ENCODE assay signal across 13 cellular contexts in genomic region chr7:27176343-27176731, GRCh38. TPM values are rescaled to one million over a fixed set of nuclear protein-coding genes. Genes with fewer than 3 reads are reported as not detected.
DNase-seq lines count a peak whose midpoint lies in the region; ATAC-seq and TF ChIP-seq lines count a peak whose summit lies in the region.
"Had no signal": no experiment of that assay in that cellular context is flagged by ENCODE, and none has a peak within 500 bp of the region (broad histone marks: within the 10 kb centered on the region; RNA-seq: fewer than 3 reads in every experiment).

No MANE protein-coding gene starts in this region.

- H2BK15ac ChIP-seq in mesendoderm (replicated peaks; ENCODE audit: low read depth), result no peak overlapping the region

- POLR2A ChIA-PET in activated CD4-positive, alpha-beta T cell treated with anti-CD3 and anti-CD28 coated beads, Interleukin-2, amount 10 ng/mL, durations not matched to agents 7 days and 5 days (lab: Charles Lee), result no interaction called here

- no peak overlapping the region for H3K27ac Mint-ChIP-seq in activated CD4-positive, alpha-beta T cell treated with anti-CD3 and anti-CD28 coated beads, Interleukin-2, amount 10 ng/mL, durations not matched to agents 7 days and 5 days
- H3K27ac Mint-ChIP-seq: natural killer cell had no signal

- peak; percentile 14 for DNase-seq in activated T-cell treated with anti-CD3 and anti-CD28 coated beads, Interleukin-2, amount 50 U/mL, for 1 hour
- no peak for DNase-seq in activated T-cell treated with anti-CD3 and anti-CD28 coated beads, Interleukin-2, amount 50 U/mL, for 4 hours
- DNase-seq in RWPE2 (ENCODE audit: low spot score) (peak; percentile 60), mesendoderm (no peak), KG1 (lab: John Stamatoyannopoulos, UW) (no peak)
- peak; percentile 10 for DNase-seq in stimulated activated CD8-positive, alpha-beta memory T cell treated with anti-CD3 and anti-CD28 coated beads, Interleukin-4, amount 100 ng/mL, for 48 hours
- DNase-seq in activated CD4-positive, alpha-beta T cell treated with anti-CD3 and anti-CD28 coated beads, Interleukin-2, amount 10 ng/mL, durations not matched to agents 7 days and 5 days, result no peak
- DNase-seq: NCI-H345; stimulated activated CD4-positive, alpha-beta T cell treated with anti-CD3 and anti-CD28 coated beads, Interleukin-12 subunit alpha, Interleukin-12 subunit beta, amount 100 ng/mL, for 4 hours had no signal

- H3K4me1 ChIP-seq in RWPE2 (ENCODE audit: insufficient read depth, poor library complexity, severe bottlenecking) (peaks cover 26% of the 10 kb centered on the region), mesendoderm (ENCODE audit: control insufficient read depth, low read depth, low read length) (no peaks in the 10 kb centered on the region)

- no peak overlapping the region for H3K4me3 Mint-ChIP-seq in activated T-cell treated with anti-CD3 and anti-CD28 coated beads, Interleukin-2, amount 50 U/mL, for 4 hours
- H3K4me3 Mint-ChIP-seq in activated CD4-positive, alpha-beta T cell treated with anti-CD3 and anti-CD28 coated beads, Interleukin-2, amount 10 ng/mL, durations not matched to agents 7 days and 5 days, result no peak overlapping the region
- H3K4me3 Mint-ChIP-seq: natural killer cell had no signal

- H3K18ac ChIP-seq in mesendoderm (ENCODE audit: low read length), result no peak overlapping the region

- H3K4ac ChIP-seq in mesendoderm (ENCODE audit: low read depth, low read length), result no peak overlapping the region

- H3K36me3 ChIP-seq in RWPE2 (ENCODE audit: low read depth) (no peaks in the 10 kb centered on the region), mesendoderm (ENCODE audit: control insufficient read depth, insufficient read depth, low read length) (no peaks in the 10 kb centered on the region)
- H3K36me3 ChIP-seq: upper lobe of left lung had no signal

- no peaks in the 10 kb centered on the region for H3K79me1 ChIP-seq in mesendoderm (ENCODE audit: low read length)

- TF ChIP-seq CTCF in RWPE2 (IDR thresholded peaks at IDR 0.05; ENCODE audit: poor library complexity, severe bottlenecking), result no peak

- H3K27ac ChIP-seq in RWPE2 (ENCODE audit: poor library complexity, severe bottlenecking), result peak overlapping the region; percentile 93
- no peak overlapping the region for H3K27ac ChIP-seq in mesendoderm (ENCODE audit: low read depth, low read length)
- H3K27ac ChIP-seq: A549, upper lobe of left lung had no signal

- no peaks in the 10 kb centered on the region for H3K36me3 Mint-ChIP-seq in activated T-cell treated with anti-CD3 and anti-CD28 coated beads, Interleukin-2, amount 50 U/mL, for 4 hours (ENCODE audit: insufficient read depth)
- H3K36me3 Mint-ChIP-seq in activated CD4-positive, alpha-beta T cell treated with anti-CD3 and anti-CD28 coated beads, Interleukin-2, amount 10 ng/mL, durations not matched to agents 7 days and 5 days (ENCODE audit: low read depth), result peaks cover 5% of the 10 kb centered on the region

- no peak overlapping the region for H2BK120ac ChIP-seq in mesendoderm (ENCODE audit: low read depth, low read length)

- peaks cover 73% of the 10 kb centered on the region for H3K27me3 Mint-ChIP-seq in activated T-cell treated with anti-CD3 and anti-CD28 coated beads, Interleukin-2, amount 50 U/mL, for 4 hours (ENCODE audit: low read depth)
- peaks cover 69% of the 10 kb centered on the region for H3K27me3 Mint-ChIP-seq in activated CD4-positive, alpha-beta T cell treated with anti-CD3 and anti-CD28 coated beads, Interleukin-2, amount 10 ng/mL, durations not matched to agents 7 days and 5 days

- no peak overlapping the region for H2AK5ac ChIP-seq in mesendoderm (ENCODE audit: low read length)

- peak overlapping the region; percentile 14 for H3K4me3 ChIP-seq in RWPE2 (ENCODE audit: severe bottlenecking)
- H3K4me3 ChIP-seq in mesendoderm (ENCODE audit: low read length), result no peak overlapping the region
- H3K4me3 ChIP-seq: A549, upper lobe of left lung had no signal

- H3K79me2 ChIP-seq in mesendoderm (ENCODE audit: control insufficient read depth, insufficient read depth, low read length), result no peaks in the 10 kb centered on the region

- H3K4me1 Mint-ChIP-seq in activated T-cell treated with anti-CD3 and anti-CD28 coated beads, Interleukin-2, amount 50 U/mL, for 4 hours (ENCODE audit: low read depth), result peaks cover 16% of the 10 kb centered on the region
- peaks cover 13% of the 10 kb centered on the region for H3K4me1 Mint-ChIP-seq in activated CD4-positive, alpha-beta T cell treated with anti-CD3 and anti-CD28 coated beads, Interleukin-2, amount 10 ng/mL, durations not matched to agents 7 days and 5 days

- H3K9me3 Mint-ChIP-seq in activated T-cell treated with anti-CD3 and anti-CD28 coated beads, Interleukin-2, amount 50 U/mL, for 4 hours, result no peaks in the 10 kb centered on the region
- no peaks in the 10 kb centered on the region for H3K9me3 Mint-ChIP-seq in activated CD4-positive, alpha-beta T cell treated with anti-CD3 and anti-CD28 coated beads, Interleukin-2, amount 10 ng/mL, durations not matched to agents 7 days and 5 days
- H3K9me3 Mint-ChIP-seq: natural killer cell had no signal

- no peak overlapping the region for H3K9ac ChIP-seq in mesendoderm (ENCODE audit: low read length)

- H4K8ac ChIP-seq in mesendoderm (ENCODE audit: low read depth, low read length), result no peak overlapping the region

- WGBS in mesendoderm (ENCODE audit: extremely low coverage, insufficient coverage, low lambda C conversion rate), result no CpG with 5 or more reads among the region's 7 CpGs

- no peak for ATAC-seq in activated T-cell treated with anti-CD3 and anti-CD28 coated beads, Interleukin-2, amount 50 U/mL, for 4 hours
- ATAC-seq in RWPE2 (ENCODE audit: low read depth) (peak; percentile 2; the same call in 1 of the 3 replicates), HG02840 (IDR thresholded peaks at IDR 0.05; ENCODE audit: low FRiP score, unreplicated experiment) (no peak)
- ATAC-seq: A549, natural killer cell had no signal

- no peak overlapping the region for H3K56ac ChIP-seq in mesendoderm (ENCODE audit: low read length)

- no peak overlapping the region for H4K5ac ChIP-seq in mesendoderm (ENCODE audit: low read length)

- H3K9me3 ChIP-seq in RWPE2 (ENCODE audit: severe bottlenecking), result no peaks in the 10 kb centered on the region
- H3K9me3 ChIP-seq: A549 had no signal

- H3K23ac ChIP-seq in mesendoderm (ENCODE audit: low read length), result peak overlapping the region; percentile 31

- H3K4me2 ChIP-seq in mesendoderm (ENCODE audit: low read length), result no peak overlapping the region
- H3K4me2 ChIP-seq: A549 had no signal

- no peaks in the 10 kb centered on the region for H3K27me3 ChIP-seq in RWPE2 (ENCODE audit: insufficient read depth, poor library complexity, severe bottlenecking)
- H3K27me3 ChIP-seq in mesendoderm (ENCODE audit: insufficient read depth, low read length, poor library complexity), result peaks cover 95% of the 10 kb centered on the region

- CTCF ChIA-PET in activated CD4-positive, alpha-beta T cell treated with anti-CD3 and anti-CD28 coated beads, Interleukin-2, amount 10 ng/mL, durations not matched to agents 7 days and 5 days (lab: Charles Lee), result interaction anchor here (0.6 to 1.0 kb wide), 2 partner anchors 16 to 19 kb away, joined by 3 to 5 read pairs; no protein-coding TSS in a partner anchor

- H2BK5ac ChIP-seq in mesendoderm (ENCODE audit: low read length), result no peak overlapping the region

RNA-seq across cellular contexts. Expression of gene HOXA10, which starts 2.2 kb away (rescaled TPM):
- total RNA-seq in activated T-cell treated with anti-CD3 and anti-CD28 coated beads, Interleukin-2, amount 50 U/mL, for 4 hours, result under 1 TPM; 0.08 to 0.14 (median 0.10) TPM
- not detected for polyA plus RNA-seq in mesendoderm (2013, experiment 1 of 2)
- polyA plus RNA-seq in mesendoderm (2013, experiment 2 of 2), result not detected
- not detected for total RNA-seq in activated CD4-positive, alpha-beta T cell treated with anti-CD3 and anti-CD28 coated beads, Interleukin-2, amount 10 ng/mL, durations not matched to agents 7 days and 5 days

RNA-seq across cellular contexts. Expression of gene HOXA11, which starts 8.7 kb away (rescaled TPM):
- total RNA-seq in activated T-cell treated with anti-CD3 and anti-CD28 coated beads, Interleukin-2, amount 50 U/mL, for 4 hours, result not detected
- not detected for polyA plus RNA-seq in mesendoderm (2013, experiment 1 of 2)
- polyA plus RNA-seq in mesendoderm (2013, experiment 2 of 2), result not detected
- total RNA-seq in activated CD4-positive, alpha-beta T cell treated with anti-CD3 and anti-CD28 coated beads, Interleukin-2, amount 10 ng/mL, durations not matched to agents 7 days and 5 days, result not detected
- total RNA-seq: natural killer cell, upper lobe of left lung had no signal

RNA-seq across cellular contexts. Expression of gene HOXA9, which starts 11.0 kb away (rescaled TPM):
- total RNA-seq in activated T-cell treated with anti-CD3 and anti-CD28 coated beads, Interleukin-2, amount 50 U/mL, for 4 hours, result under 1 TPM in 2 of 3 donors, not detected in 1; 0.28 to 0.76 TPM
- not detected for polyA plus RNA-seq in mesendoderm (2013, experiment 1 of 2)
- not detected for polyA plus RNA-seq in mesendoderm (2013, experiment 2 of 2)
- total RNA-seq in activated CD4-positive, alpha-beta T cell treated with anti-CD3 and anti-CD28 coated beads, Interleukin-2, amount 10 ng/mL, durations not matched to agents 7 days and 5 days, result not detected

RNA-seq across cellular contexts. Expression of gene HOXA7, which starts 19.9 kb away (rescaled TPM):
- not detected for total RNA-seq in activated T-cell treated with anti-CD3 and anti-CD28 coated beads, Interleukin-2, amount 50 U/mL, for 4 hours
- 0.01 TPM for polyA plus RNA-seq in mesendoderm (2013, experiment 1 of 2)
- not detected for polyA plus RNA-seq in mesendoderm (2013, experiment 2 of 2)
- not detected for total RNA-seq in activated CD4-positive, alpha-beta T cell treated with anti-CD3 and anti-CD28 coated beads, Interleukin-2, amount 10 ng/mL, durations not matched to agents 7 days and 5 days
- total RNA-seq: natural killer cell had no signal

RNA-seq across cellular contexts. Expression of gene HOXA13, which starts 23.6 kb away (rescaled TPM):
- total RNA-seq in activated T-cell treated with anti-CD3 and anti-CD28 coated beads, Interleukin-2, amount 50 U/mL, for 4 hours, result not detected
- 0.04 TPM for polyA plus RNA-seq in mesendoderm (2013, experiment 1 of 2)
- polyA plus RNA-seq in mesendoderm (2013, experiment 2 of 2), result 0.06 TPM
- total RNA-seq in activated CD4-positive, alpha-beta T cell treated with anti-CD3 and anti-CD28 coated beads, Interleukin-2, amount 10 ng/mL, durations not matched to agents 7 days and 5 days, result not detected
- total RNA-seq: natural killer cell, upper lobe of left lung had no signal

Comparison
In these comparisons a context has a peak if more than half of its experiments do, and no peak if none do; other contexts are left out.
1. DNase-seq: peak in activated T-cell treated with anti-CD3 and anti-CD28 coated beads, Interleukin-2, amount 50 U/mL, for 1 hour (single experiment), RWPE2 (single experiment) and stimulated activated CD8-positive, alpha-beta memory T cell treated with anti-CD3 and anti-CD28 coated beads, Interleukin-4, amount 100 ng/mL, for 48 hours (single experiment); none in activated T-cell treated with anti-CD3 and anti-CD28 coated beads, Interleukin-2, amount 50 U/mL, for 4 hours (single experiment), mesendoderm (single experiment), KG1 (single experiment) and activated CD4-positive, alpha-beta T cell treated with anti-CD3 and anti-CD28 coated beads, Interleukin-2, amount 10 ng/mL, durations not matched to agents 7 days and 5 days (single experiment).